25 cellular contexts compared by ENCODE assay signal in genomic region chr6:12977851-12978250, GRCh38.
"Had no signal": no experiment of that assay in that cellular context is flagged by ENCODE, and none has a peak within 500 bp of the region (broad histone marks: within the 10 kb centered on the region; RNA-seq: fewer than 3 reads in every experiment).

No MANE protein-coding gene starts in this region.

- H3K4me1 ChIP-seq: neural progenitor cell, parathyroid adenoma, psoas muscle, right lobe of liver, sigmoid colon, thyroid gland, tibial nerve, vagina had no signal

- DNase-seq: naive thymus-derived CD4-positive, alpha-beta T cell; natural killer cell; occipital lobe; ovary; psoas muscle; right cardiac atrium; right lobe of liver; sigmoid colon; small intestine; stimulated activated CD4-positive, alpha-beta T cell treated with anti-CD3 and anti-CD28 coated beads, Interleukin-15, amount 100 ng/mL, for 24 hours; stimulated activated CD4-positive, alpha-beta T cell treated with anti-CD3 and anti-CD28 coated beads, Interleukin-2, amount 100 ng/mL, for 24 hours; stimulated activated CD4-positive, alpha-beta T cell treated with anti-CD3 and anti-CD28 coated beads, Interleukin-2, amount 100 ng/mL, for 48 hours; stimulated activated CD4-positive, alpha-beta T cell treated with anti-CD3 and anti-CD28 coated beads, Interleukin-4, amount 100 ng/mL, for 24 hours; stimulated activated naive B cell treated with anti-CD40 and anti-IgM and Interleukin-4, amounts not matched to agents 10 μg/mL and 1 μg/mL and 100 μg/mL, for 72 hours; stimulated activated naive CD4-positive, alpha-beta T cell treated with Interleukin-2 at 50 U/mL for 16 hours; stomach; thyroid gland; trophoblast cell had no signal

- H3K36me3 ChIP-seq: neural progenitor cell, ovary, right lobe of liver, sigmoid colon, stomach, thoracic aorta, thyroid gland, tibial nerve, upper lobe of left lung, vagina had no signal

- H3K9ac ChIP-seq: neural progenitor cell, parathyroid adenoma had no signal

- H3K4me2 ChIP-seq: neural progenitor cell had no signal

- ATAC-seq: naive thymus-derived CD4-positive, alpha-beta T cell; natural killer cell; psoas muscle; right cardiac atrium; right lobe of liver; stimulated activated effector memory CD8-positive, alpha-beta T cell treated with anti-CD3 and anti-CD28 coated beads, Interleukin-12 subunit alpha, Interleukin-12 subunit beta, amount 100 ng/mL, for 72 hours; stimulated activated naive B cell treated with anti-CD40 and anti-IgM and Interleukin-4, amounts not matched to agents 10 μg/mL and 1 μg/mL and 100 μg/mL, for 72 hours had no signal

- H3K27me3 ChIP-seq: neural progenitor cell, ovary, right lobe of liver, sigmoid colon, stomach, thyroid gland, tibial nerve, upper lobe of left lung, vagina had no signal

- H3K9me3 ChIP-seq: ovary, right lobe of liver, sigmoid colon, thoracic aorta, thyroid gland, upper lobe of left lung, vagina had no signal

- H3K27ac ChIP-seq: neural progenitor cell, ovary, parathyroid adenoma, psoas muscle, right lobe of liver, sigmoid colon, stomach, thoracic aorta, thyroid gland, tibial nerve, upper lobe of left lung, vagina had no signal

- H2AFZ ChIP-seq: neural progenitor cell, parathyroid adenoma had no signal

- H3K79me2 ChIP-seq: parathyroid adenoma had no signal

- H3K4me3 ChIP-seq: neural progenitor cell, ovary, psoas muscle, right lobe of liver, sigmoid colon, stomach, thoracic aorta, thyroid gland, tibial nerve, upper lobe of left lung, vagina had no signal
